Comparison of ENCODE assay signal across 14 cellular contexts in genomic region chr18:55101458-55101824, GRCh38.
A peak's percentile ranks its signal among the peaks of the same experiment; 100 is the strongest.
DNase-seq lines count a peak whose midpoint lies in the region; ATAC-seq and TF ChIP-seq lines count a peak whose summit lies in the region.
"Had no signal": no experiment of that assay in that cellular context is flagged by ENCODE, and none has a peak within 500 bp of the region (broad histone marks: within the 10 kb centered on the region; RNA-seq: fewer than 3 reads in every experiment).

No MANE protein-coding gene starts in this region.

- H2AFZ ChIP-seq in mammary epithelial cell (ENCODE audit: low read depth, low read length) (no peak overlapping the region), neuronal stem cell (ENCODE audit: low read length) (no peak overlapping the region)

- no peaks in the 10 kb centered on the region for H3K9me3 Mint-ChIP-seq in MCF 10A (ENCODE audit: unreplicated experiment)

- dilution Hi-C loops in mammary epithelial cell (cut with HindIII; ENCODE audit: low sequenced_read_pairs): no loop called here

- no peak overlapping the region for H2BK12ac ChIP-seq in neuronal stem cell (ENCODE audit: low read length)

- H3K4ac ChIP-seq in neuronal stem cell (ENCODE audit: low read length): no peak overlapping the region

- H3K4me3 ChIP-seq in mammary epithelial cell (replicated peaks in 1 of 3; ENCODE audit: insufficient read depth in 1 of 3, low read depth in 2 of 3, low read length in 3 of 3) (no peak overlapping the region), neuronal stem cell (ENCODE audit: low read length in 2 of 2) (no peak overlapping the region)
- H3K4me3 ChIP-seq: SJCRH30 had no signal

- DNase-seq in MCF 10A (ENCODE audit: unreplicated experiment) (no peak), mammary epithelial cell (no peak), kidney glomerular epithelial cell (lab: John Stamatoyannopoulos, UW) (peak; percentile 60), neuronal stem cell (ENCODE audit: low spot score) (no peak), NCI-H1930 (lab: John Stamatoyannopoulos, UW) (no peak), DMS 273 treated with DMSO at 0.1 percent for 48 hours (lab: John Stamatoyannopoulos, UW) (no peak)
- DNase-seq: COR-L47, KBM-7, NCI-H1694, NCI-H510A treated with DMSO at 0.1 percent for 48 hours, SJCRH30 had no signal

- H2BK5ac ChIP-seq in neuronal stem cell (ENCODE audit: low read length): no peak overlapping the region

- BruUV-seq in MCF 10A (replicated peaks; lab: Mats Ljungman, UMichigan): no TSS peak
- no TSS peak for BruUV-seq in mammary epithelial cell (replicated peaks; lab: Mats Ljungman, UMichigan)

- H4K91ac ChIP-seq in neuronal stem cell (ENCODE audit: low read depth, low read length, poor library complexity): no peak overlapping the region

- no peak overlapping the region for H2BK120ac ChIP-seq in neuronal stem cell (ENCODE audit: low read depth, low read length)

- 96% methylated on average over 2 of the region's 2 CpGs for WGBS in mammary epithelial cell (ENCODE audit: low coverage, missing lambda C conversion rate)
- no CpG with 5 or more reads among the region's 2 CpGs for WGBS in neuronal stem cell (ENCODE audit: extremely low coverage in 2 of 2, insufficient read length in 2 of 2, insufficient replicate concordance in 1 of 2), 2 donors

- no peak overlapping the region for H3K4me3 Mint-ChIP-seq in MCF 10A (ENCODE audit: unreplicated experiment)

- H3K4me1 ChIP-seq in mammary epithelial cell (ENCODE audit: insufficient read depth, low read length) (peaks cover 15% of the 10 kb centered on the region), neuronal stem cell (ENCODE audit: control insufficient read depth in 2 of 2, insufficient read depth in 1 of 2, low read depth in 1 of 2, low read length in 2 of 2) (peaks cover 0 to 4% of the 10 kb centered on the region in 2 donors)
- H3K4me1 ChIP-seq: SJCRH30 had no signal

- H3K18ac ChIP-seq in neuronal stem cell (ENCODE audit: low read length): no peak overlapping the region

- CTCF ChIA-PET in MCF 10A (lab: Yijun Ruan, JAX) (interaction anchor here (0.7 kb wide), 3 partner anchors 13 to 558 kb away, joined by 3 to 5 read pairs (median 3); no protein-coding TSS in a partner anchor), mammary epithelial cell (lab: Charles Lee; ENCODE audit: low non-redundant PET) (interaction anchor here (0.6 to 0.9 kb wide), 2 partner anchors 273 to 283 kb away, joined by 3 to 4 read pairs; partner anchors contain the start of gene RAB27B)

- H3K79me1 ChIP-seq in neuronal stem cell (ENCODE audit: low read depth, low read length): no peaks in the 10 kb centered on the region

- no peak overlapping the region for H3K27ac ChIP-seq in mammary epithelial cell (ENCODE audit: insufficient read depth, low read depth, low read length)
- no peak overlapping the region for H3K27ac ChIP-seq in neuronal stem cell (replicated peaks; ENCODE audit: low read length)
- H3K27ac ChIP-seq: 22Rv1, SJCRH30 had no signal

- no peak overlapping the region for H4K8ac ChIP-seq in neuronal stem cell (ENCODE audit: low read depth, low read length)

- ATAC-seq in SK-N-SH treated with all-trans-retinoic acid at 6 μM for 48 hours: peak; percentile 23
- ATAC-seq in GM19455 (IDR thresholded peaks at IDR 0.05; ENCODE audit: unreplicated experiment): no peak

- H3K36me3 Mint-ChIP-seq in MCF 10A (ENCODE audit: insufficient read depth, unreplicated experiment): no peaks in the 10 kb centered on the region

- H3K27me3 ChIP-seq in mammary epithelial cell (ENCODE audit: insufficient read depth, low read length) (no peaks in the 10 kb centered on the region), neuronal stem cell (ENCODE audit: control insufficient read depth in 3 of 3, insufficient read depth in 3 of 3, low read depth in 1 of 3, low read length in 3 of 3) (no peaks in the 10 kb centered on the region)
- H3K27me3 ChIP-seq: SJCRH30 had no signal

- no peak overlapping the region for H2BK15ac ChIP-seq in neuronal stem cell (ENCODE audit: low read length)

- no peak overlapping the region for H3K9ac ChIP-seq in mammary epithelial cell (ENCODE audit: insufficient read depth, low read length)
- H3K9ac ChIP-seq in neuronal stem cell (ENCODE audit: low read depth, low read length, poor library complexity): no peak overlapping the region

- in situ Hi-C loops in mammary epithelial cell (cut with MboI; ENCODE audit: low sequenced_read_pairs in 2 of 2): loop anchor here in 1 of 2 donors (10.0 kb wide), 1 partner anchor 113 kb away; no protein-coding TSS in a partner anchor

- H3K27me3 Mint-ChIP-seq in MCF 10A (ENCODE audit: insufficient read depth, unreplicated experiment): no peaks in the 10 kb centered on the region

- POLR2A ChIA-PET in MCF 10A (lab: Yijun Ruan, JAX): no interaction called here

- TF ChIP-seq CTCF in MCF 10A (IDR thresholded peaks at IDR 0.05; ENCODE audit: unreplicated experiment): no peak
- no peak for TF ChIP-seq CTCF in mammary epithelial cell (conservative IDR thresholded peaks at IDR 0.05 in 1 of 2, IDR thresholded peaks at IDR 0.05 in 1 of 2; ENCODE audit: extremely low read depth in 1 of 2, insufficient read depth in 1 of 2, low read depth in 1 of 2, low read length in 2 of 2)

- no peaks in the 10 kb centered on the region for H3K79me2 ChIP-seq in mammary epithelial cell (ENCODE audit: insufficient read depth, low read length)

- H3K27ac Mint-ChIP-seq in MCF 10A (ENCODE audit: low read depth, unreplicated experiment): peak overlapping the region; percentile 57

- H3K36me3 ChIP-seq in mammary epithelial cell (ENCODE audit: insufficient read depth, low read length) (no peaks in the 10 kb centered on the region), neuronal stem cell (replicated peaks in 1 of 2; ENCODE audit: control insufficient read depth in 2 of 2, insufficient read depth in 2 of 2, low read length in 2 of 2) (no peaks in the 10 kb centered on the region)
- H3K36me3 ChIP-seq: SJCRH30 had no signal

- H3K9me3 ChIP-seq in mammary epithelial cell (replicated peaks; ENCODE audit: insufficient read depth, low read length): no peaks in the 10 kb centered on the region
- no peaks in the 10 kb centered on the region for H3K9me3 ChIP-seq in neuronal stem cell (replicated peaks in 1 of 2; ENCODE audit: control insufficient read depth in 2 of 2, insufficient read depth in 1 of 2, low read depth in 1 of 2, low read length in 2 of 2)
- H3K9me3 ChIP-seq: SJCRH30 had no signal

- H3K4me2 ChIP-seq in mammary epithelial cell (ENCODE audit: insufficient read depth, low read depth, low read length): no peak overlapping the region
- no peak overlapping the region for H3K4me2 ChIP-seq in neuronal stem cell (ENCODE audit: insufficient read depth, low read length, poor library complexity, severe bottlenecking)

- peaks cover 11% of the 10 kb centered on the region for H3K4me1 Mint-ChIP-seq in MCF 10A (ENCODE audit: insufficient read depth, unreplicated experiment)

- H4K20me1 ChIP-seq in mammary epithelial cell (ENCODE audit: insufficient read depth, low read length): no peaks in the 10 kb centered on the region

- no peak overlapping the region for H2AK5ac ChIP-seq in neuronal stem cell (ENCODE audit: low read depth, low read length)

- no peak overlapping the region for H3K14ac ChIP-seq in neuronal stem cell (ENCODE audit: low read length)

- H3K23ac ChIP-seq in neuronal stem cell (ENCODE audit: low read depth, low read length, poor library complexity): no peak overlapping the region

- intact Hi-C loops in MCF 10A (cut with micrococcal nuclease): no loop called here
- intact Hi-C loops in mammary epithelial cell (cut with micrococcal nuclease): loop anchor here (5.0 kb wide), 1 partner anchor 41 kb away; no protein-coding TSS in a partner anchor

TF ChIP-seq in SK-N-SH treated with all-trans-retinoic acid at 6 μM for 48 hours, 23 proteins besides CTCF, POLR2A, EP300 and RAD21:
- TF ChIP-seq OSR1 (CRISPR knock-in tag; IDR thresholded peaks at IDR 0.05) (no peak), ZFP30 (CRISPR knock-in tag; IDR thresholded peaks at IDR 0.05) (no peak), TOX (CRISPR knock-in tag; IDR thresholded peaks at IDR 0.05; ENCODE audit: borderline replicate concordance) (no peak), ZNF70 (CRISPR knock-in tag; IDR thresholded peaks at IDR 0.05) (no peak)
- TF ChIP-seq, protein P1, sequence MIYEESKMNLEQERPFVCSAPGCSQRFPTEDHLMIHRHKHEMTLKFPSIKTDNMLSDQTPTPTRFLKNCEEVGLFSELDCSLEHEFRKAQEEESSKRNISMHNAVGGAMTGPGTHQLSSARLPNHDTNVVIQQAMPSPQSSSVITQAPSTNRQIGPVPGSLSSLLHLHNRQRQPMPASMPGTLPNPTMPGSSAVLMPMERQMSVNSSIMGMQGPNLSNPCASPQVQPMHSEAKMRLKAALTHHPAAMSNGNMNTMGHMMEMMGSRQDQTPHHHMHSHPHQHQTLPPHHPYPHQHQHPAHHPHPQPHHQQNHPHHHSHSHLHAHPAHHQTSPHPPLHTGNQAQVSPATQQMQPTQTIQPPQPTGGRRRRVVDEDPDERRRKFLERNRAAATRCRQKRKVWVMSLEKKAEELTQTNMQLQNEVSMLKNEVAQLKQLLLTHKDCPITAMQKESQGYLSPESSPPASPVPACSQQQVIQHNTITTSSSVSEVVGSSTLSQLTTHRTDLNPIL (CRISPR knock-in tag; IDR thresholded peaks at IDR 0.05; ENCODE audit: low read depth): no peak
- TF ChIP-seq, protein P2, sequence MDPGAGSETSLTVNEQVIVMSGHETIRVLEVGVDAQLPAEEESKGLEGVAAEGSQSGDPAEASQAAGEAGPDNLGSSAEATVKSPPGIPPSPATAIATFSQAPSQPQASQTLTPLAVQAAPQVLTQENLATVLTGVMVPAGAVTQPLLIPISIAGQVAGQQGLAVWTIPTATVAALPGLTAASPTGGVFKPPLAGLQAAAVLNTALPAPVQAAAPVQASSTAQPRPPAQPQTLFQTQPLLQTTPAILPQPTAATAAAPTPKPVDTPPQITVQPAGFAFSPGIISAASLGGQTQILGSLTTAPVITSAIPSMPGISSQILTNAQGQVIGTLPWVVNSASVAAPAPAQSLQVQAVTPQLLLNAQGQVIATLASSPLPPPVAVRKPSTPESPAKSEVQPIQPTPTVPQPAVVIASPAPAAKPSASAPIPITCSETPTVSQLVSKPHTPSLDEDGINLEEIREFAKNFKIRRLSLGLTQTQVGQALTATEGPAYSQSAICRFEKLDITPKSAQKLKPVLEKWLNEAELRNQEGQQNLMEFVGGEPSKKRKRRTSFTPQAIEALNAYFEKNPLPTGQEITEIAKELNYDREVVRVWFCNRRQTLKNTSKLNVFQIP (CRISPR knock-in tag; IDR thresholded peaks at IDR 0.05; ENCODE audit: borderline replicate concordance, low read depth): no peak
TF ChIP-seq in SK-N-SH treated with all-trans-retinoic acid at 6 μM for 48 hours: peak in this region for 0.
